1 cellular context compared by ENCODE assay signal in genomic region chr4:121155893-121156292, GRCh38.
TF ChIP-seq lines count a peak whose summit lies in the region.

No MANE protein-coding gene starts in this region.

TF ChIP-seq in IMR-90, 13 proteins besides CTCF, POLR2A, EP300 and RAD21 (continued from another document):
- TF ChIP-seq USF2 (IDR thresholded peaks at IDR 0.05; ENCODE audit: low read depth, low read length), result no peak
